13 cellular contexts compared by ENCODE assay signal in the genomic region with DNA sequence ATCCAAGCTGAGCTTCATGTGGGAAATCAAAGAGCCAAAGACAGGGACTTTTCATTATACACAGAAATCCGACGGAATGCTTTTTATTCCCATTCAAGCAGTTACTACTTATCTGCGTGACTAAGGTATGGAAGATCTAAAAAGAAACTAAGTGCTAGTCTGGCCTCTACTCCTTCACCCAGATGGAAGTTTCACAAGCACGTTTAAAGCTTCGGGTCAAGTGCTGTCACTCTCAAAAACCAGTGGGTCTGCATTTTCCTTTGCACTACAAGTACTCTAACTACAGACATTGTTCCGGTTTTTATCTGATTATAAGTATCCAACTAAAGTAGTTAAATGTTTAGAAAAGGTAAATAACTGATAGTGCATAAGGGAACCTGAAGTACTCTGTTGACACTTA. TPM values are rescaled to one million over a fixed set of nuclear protein-coding genes. Genes with fewer than 3 reads are reported as not detected.
DNase-seq lines count a peak whose midpoint lies in the region; ATAC-seq and TF ChIP-seq lines count a peak whose summit lies in the region.
"Had no signal": no experiment of that assay in that cellular context is flagged by ENCODE, and none has a peak within 500 bp of the region (broad histone marks: within the 10 kb centered on the region; RNA-seq: fewer than 3 reads in every experiment).

No MANE protein-coding gene starts in this region.

- WGBS in hepatocyte (ENCODE audit: low lambda C conversion rate, missing lambda C conversion rate): 18% methylated on average over 6 of the region's 6 CpGs

- H2AFZ ChIP-seq in hepatocyte: no peak overlapping the region

- in situ Hi-C loops in GM13976 (cut with MboI; ENCODE audit: low sequenced_read_pairs, unreplicated experiment): loop anchor here (25.0 kb wide), 2 partner anchors 476 to 551 kb away; a partner anchor contains a TSS

- no peaks in the 10 kb centered on the region for H3K27me3 ChIP-seq in RWPE2 (ENCODE audit: insufficient read depth, poor library complexity, severe bottlenecking)
- peaks cover 2% of the 10 kb centered on the region for H3K27me3 ChIP-seq in hepatocyte
- H3K27me3 ChIP-seq in subcutaneous abdominal adipose tissue (ENCODE audit: control insufficient read depth in 5 of 5, insufficient read depth in 4 of 5, low read length in 5 of 5): peaks cover 0 to 4% (median 0%) of the 10 kb centered on the region in 5 donors
- H3K27me3 ChIP-seq: ascending aorta, right lobe of liver, thyroid gland had no signal

- DNase-seq in HT-29 (ENCODE audit: low spot score) (peak; percentile 91), RWPE2 (ENCODE audit: low spot score) (no peak), hepatocyte (ENCODE audit: low spot score) (peak; percentile 31), globus pallidus (ENCODE audit: low spot score) (no peak), GM13976 (ENCODE audit: low spot score) (no peak), islet precursor cell (no peak)
- DNase-seq: left ventricle myocardium inferior had no signal

- H3K79me2 ChIP-seq in hepatocyte: no peaks in the 10 kb centered on the region

- peak overlapping the region; percentile 60 for H3K4me2 ChIP-seq in hepatocyte

- peaks cover 15% of the 10 kb centered on the region for H3K4me1 ChIP-seq in RWPE2 (ENCODE audit: insufficient read depth, poor library complexity, severe bottlenecking)
- H3K4me1 ChIP-seq in hepatocyte (ENCODE audit: insufficient read depth): peaks cover 6% of the 10 kb centered on the region
- no peaks in the 10 kb centered on the region for H3K4me1 ChIP-seq in subcutaneous abdominal adipose tissue (ENCODE audit: control insufficient read depth in 5 of 5, insufficient read depth in 5 of 5, low read length in 5 of 5)
- H3K4me1 ChIP-seq: ascending aorta, left ventricle myocardium inferior, right lobe of liver, thyroid gland had no signal

- no peak for TF ChIP-seq CTCF in RWPE2 (IDR thresholded peaks at IDR 0.05; ENCODE audit: poor library complexity, severe bottlenecking)
- TF ChIP-seq CTCF in hepatocyte (IDR thresholded peaks at IDR 0.05; ENCODE audit: poor library complexity): no peak
- TF ChIP-seq CTCF in GM13976 (IDR thresholded peaks at IDR 0.05; ENCODE audit: borderline replicate concordance, control extremely low read depth, extremely low read depth, insufficient read depth, missing control alignments): no peak

- peak overlapping the region; percentile 55 for H3K27ac ChIP-seq in RWPE2 (ENCODE audit: poor library complexity, severe bottlenecking)
- H3K27ac ChIP-seq in hepatocyte: peak overlapping the region; percentile 39
- H3K27ac ChIP-seq in subcutaneous abdominal adipose tissue (ENCODE audit: low read depth, low read length): peak overlapping the region; percentile 13
- H3K27ac ChIP-seq: ascending aorta, left ventricle myocardium inferior, right lobe of liver, thyroid gland, VCaP had no signal

- H3K9me3 ChIP-seq in RWPE2 (ENCODE audit: severe bottlenecking) (no peaks in the 10 kb centered on the region), hepatocyte (ENCODE audit: low read depth) (no peaks in the 10 kb centered on the region), subcutaneous abdominal adipose tissue (ENCODE audit: control insufficient read depth in 5 of 5, low read length in 5 of 5) (no peaks in the 10 kb centered on the region)
- H3K9me3 ChIP-seq: ascending aorta, left ventricle myocardium inferior, mucosa of descending colon, right lobe of liver, thyroid gland had no signal

- H3K4me3 ChIP-seq in RWPE2 (ENCODE audit: severe bottlenecking): no peak overlapping the region
- H3K4me3 ChIP-seq in hepatocyte: no peak overlapping the region
- no peak overlapping the region for H3K4me3 ChIP-seq in subcutaneous abdominal adipose tissue (ENCODE audit: low read depth in 1 of 5, low read length in 5 of 5)
- H3K4me3 ChIP-seq: left ventricle myocardium inferior, mucosa of descending colon, right lobe of liver, thyroid gland had no signal

- ATAC-seq in RWPE2 (ENCODE audit: low read depth): peak; percentile 43

- no peak overlapping the region for H3K9ac ChIP-seq in subcutaneous abdominal adipose tissue (ENCODE audit: low read length in 5 of 5)

- H3K36me3 ChIP-seq in RWPE2 (ENCODE audit: low read depth) (no peaks in the 10 kb centered on the region), hepatocyte (replicated peaks; ENCODE audit: insufficient read depth, low read depth) (no peaks in the 10 kb centered on the region), subcutaneous abdominal adipose tissue (ENCODE audit: control insufficient read depth in 5 of 5, insufficient read depth in 5 of 5, low read length in 5 of 5) (no peaks in the 10 kb centered on the region)
- H3K36me3 ChIP-seq: ascending aorta, left ventricle myocardium inferior, right lobe of liver, thyroid gland had no signal

- H4K20me1 ChIP-seq in hepatocyte (ENCODE audit: insufficient read depth, poor library complexity, severe bottlenecking): no peaks in the 10 kb centered on the region

- no peaks in the 10 kb centered on the region for H3K9me2 ChIP-seq in hepatocyte (replicated peaks; ENCODE audit: insufficient read depth)

RNA-seq across cellular contexts. Expression of a gene that starts 13.7 kb away (rescaled TPM):
- 61.9 and 63.5 TPM in 2 replicates for total RNA-seq in HT-29 (2014; rRNA removed; shearing (Covaris generic))
- total RNA-seq in hepatocyte: 18.9 and 38.8 TPM in 2 replicates
- 15.9 and 21.2 TPM in 2 replicates for polyA plus RNA-seq in hepatocyte

Comparison
In these comparisons a context has a peak if more than half of its experiments do, and no peak if none do; other contexts are left out.
1. DNase-seq: peak in HT-29 (single experiment) and hepatocyte (single experiment); none in RWPE2 (single experiment), globus pallidus (single experiment), GM13976 (single experiment) and islet precursor cell (single experiment).
2. Peak in every context shown above with its lines, with median percentiles within 50 percentile points of each other: H3K27ac ChIP-seq.